ENCODE assay signal across 12 cellular contexts in genomic region chr7:98423043-98423442, GRCh38. TPM values are rescaled to one million over a fixed set of nuclear protein-coding genes. Genes with fewer than 3 reads are reported as not detected.
DNase-seq lines count a peak whose midpoint lies in the region; ATAC-seq, FAIRE-seq and TF ChIP-seq lines count a peak whose summit lies in the region.
"Had no signal": no experiment of that assay in that cellular context is flagged by ENCODE, and none has a peak within 500 bp of the region (broad histone marks: within the 10 kb centered on the region; RNA-seq: fewer than 3 reads in every experiment).

No MANE protein-coding gene starts in this region.

- no peak overlapping the region for H3K4ac ChIP-seq in H1 (replicated peaks; ENCODE audit: insufficient read length, low read depth, low read length)

- H3K9me3 Mint-ChIP-seq in HFFc6, result no peaks in the 10 kb centered on the region
- no peaks in the 10 kb centered on the region for H3K9me3 Mint-ChIP-seq in T-cell

- TF ChIP-seq POLR2A in H1 (IDR thresholded peaks at IDR 0.05; ENCODE audit: control extremely low read depth in 1 of 2, low read depth in 2 of 2, low read length in 2 of 2), result no peak

- no peak for FAIRE-seq in H1 (lab: Jason Lieb, UNC)

- H3K4me1 ChIP-seq in H1 (replicated peaks in 1 of 4; ENCODE audit: control insufficient read depth in 3 of 4, insufficient read depth in 4 of 4, low read length in 3 of 4), result no peaks in the 10 kb centered on the region
- H3K4me1 ChIP-seq: lower lobe of right lung had no signal

- H4K91ac ChIP-seq in H1 (replicated peaks; ENCODE audit: insufficient read length, low read length), result no peak overlapping the region

- no peak overlapping the region for H3K56ac ChIP-seq in H1 (replicated peaks; ENCODE audit: insufficient read length, low read depth, low read length)

- 85% methylated on average over 1 of the region's 2 CpGs; no CpG with 5 or more reads in 1 of the 2 experiments for WGBS in H1 (ENCODE audit: extremely low coverage in 1 of 2, insufficient coverage in 1 of 2, insufficient read length in 1 of 2, insufficient replicate concordance in 2 of 2, low coverage in 1 of 2, low lambda C conversion rate in 2 of 2, missing lambda C conversion rate in 1 of 2), 2 experiments

- peak; percentile 69 for DNase-seq in Daoy (ENCODE audit: low read depth)
- peak; percentile 36 for DNase-seq in HFFc6
- peak; percentile 8 for DNase-seq in NOMO-1 treated with dmso at 0.1 percent for 144 hours (lab: John Stamatoyannopoulos, UW; ENCODE audit: unreplicated experiment)
- DNase-seq in H1 (ENCODE audit: low read depth in 1 of 2, low spot score in 2 of 2), result no peak
- no peak for DNase-seq in D341Med (ENCODE audit: low spot score)
- no peak for DNase-seq in T-cell
- no peak for DNase-seq in retina
- DNase-seq in UCSD-AML1 (lab: John Stamatoyannopoulos, UW; ENCODE audit: unreplicated experiment), result no peak
- DNase-seq: head of caudate nucleus; lower lobe of right lung; ovary; stimulated activated naive B cell treated with anti-CD40 and anti-IgM and Interleukin-4, amounts not matched to agents 10 μg/mL and 1 μg/mL and 100 μg/mL, for 72 hours had no signal

- H3K4me3 ChIP-seq in H1 (ENCODE audit: extremely low read depth in 1 of 4, insufficient read depth in 2 of 4, low read depth in 3 of 4, low read length in 4 of 4), result no peak overlapping the region
- H3K4me3 ChIP-seq: lower lobe of right lung, ovary had no signal

- no peak overlapping the region for H4K8ac ChIP-seq in H1 (ENCODE audit: extremely low read depth, insufficient read depth, low read length)

- POLR2A ChIA-PET in H1 (lab: Charles Lee; ENCODE audit: partially characterized antibody) (no interaction called here), T-cell (lab: Charles Lee) (interaction anchor here in 1 of 2 donors (0.6 kb wide), 1 partner anchor 313 kb away, joined by 4 read pairs; no protein-coding TSS in a partner anchor)

- H4K20me1 ChIP-seq in H1 (replicated peaks in 1 of 2; ENCODE audit: control insufficient read depth in 1 of 2, insufficient read depth in 2 of 2, low read length in 2 of 2), result no peaks in the 10 kb centered on the region

- no peak overlapping the region for H3K23ac ChIP-seq in H1 (ENCODE audit: insufficient read length)

- H3K79me1 ChIP-seq in H1 (ENCODE audit: low read depth, low read length), result no peaks in the 10 kb centered on the region

- H3K27ac ChIP-seq in H1 (ENCODE audit: low read depth, low read length), result no peak overlapping the region
- H3K27ac ChIP-seq: lower lobe of right lung, ovary had no signal

- no peak for ATAC-seq in T-cell (replicated peaks in 1 of 4)
- ATAC-seq: lower lobe of right lung had no signal

- no peak overlapping the region for H2BK15ac ChIP-seq in H1 (ENCODE audit: low read length)

- H3K18ac ChIP-seq in H1 (ENCODE audit: extremely low read depth, low read length), result no peak overlapping the region

- H3K36me3 Mint-ChIP-seq in HFFc6 (ENCODE audit: low read depth) (peaks cover 5% of the 10 kb centered on the region), T-cell (no peaks in the 10 kb centered on the region)
- H3K36me3 Mint-ChIP-seq: stimulated activated naive B cell treated with anti-CD40 and anti-IgM and Interleukin-4, amounts not matched to agents 10 μg/mL and 1 μg/mL and 100 μg/mL, for 72 hours had no signal

- peaks cover 21% of the 10 kb centered on the region for H3K4me1 Mint-ChIP-seq in HFFc6 (ENCODE audit: low read depth)
- peaks cover 0 to 4% (median 3%) of the 10 kb centered on the region in 3 donors for H3K4me1 Mint-ChIP-seq in T-cell

- H3K27me3 Mint-ChIP-seq in HFFc6 (ENCODE audit: insufficient read depth) (peaks cover 3% of the 10 kb centered on the region), T-cell (peaks cover 16 to 25% of the 10 kb centered on the region in 2 donors)

- no peaks in the 10 kb centered on the region for H3K9me3 ChIP-seq in H1 (ENCODE audit: insufficient read depth in 2 of 2, low read depth in 1 of 2, low read length in 1 of 2)
- H3K9me3 ChIP-seq: lower lobe of right lung, ovary had no signal

- H2BK5ac ChIP-seq in H1 (ENCODE audit: low read depth, low read length), result no peak overlapping the region

- H3K36me3 ChIP-seq in H1 (ENCODE audit: control insufficient read depth in 2 of 4, insufficient read depth in 4 of 4, low read length in 3 of 4), result no peaks in the 10 kb centered on the region
- H3K36me3 ChIP-seq: lower lobe of right lung, ovary had no signal

- H3K23me2 ChIP-seq in H1 (ENCODE audit: low read depth, low read length), result no peaks in the 10 kb centered on the region

- TF ChIP-seq RAD21 in H1 (IDR thresholded peaks at IDR 0.05 in 1 of 2, conservative IDR thresholded peaks at IDR 0.05 in 1 of 2; ENCODE audit: low read depth in 2 of 2, low read length in 2 of 2), result no peak

- H2BK12ac ChIP-seq in H1 (ENCODE audit: low read depth, low read length), result no peak overlapping the region

- no peaks in the 10 kb centered on the region for H3K79me2 ChIP-seq in H1 (ENCODE audit: control insufficient read depth in 1 of 2, insufficient read depth in 2 of 2, low read length in 2 of 2)

- no peak for TF ChIP-seq CTCF in HFFc6 (IDR thresholded peaks at IDR 0.05)
- no peak for TF ChIP-seq CTCF in H1 (IDR thresholded peaks at IDR 0.05; ENCODE audit: control extremely low read depth in 1 of 3, insufficient read depth in 1 of 3, low read depth in 1 of 3, low read length in 3 of 3)

- peaks cover 0 to 2% (median 0%) of the 10 kb centered on the region in 4 experiments; a peak in 1 of 7 replicates for H3K27me3 ChIP-seq in H1 (replicated peaks in 1 of 4; ENCODE audit: control insufficient read depth in 3 of 4, extremely low read depth in 1 of 4, insufficient read depth in 3 of 4, low read length in 3 of 4)
- H3K27me3 ChIP-seq: ovary had no signal

- no peak overlapping the region for H3K9ac ChIP-seq in H1 (replicated peaks in 1 of 4; ENCODE audit: extremely low read depth in 1 of 4, low read depth in 3 of 4, low read length in 3 of 4)

- no peak overlapping the region for H3K4me3 Mint-ChIP-seq in HFFc6
- H3K4me3 Mint-ChIP-seq in T-cell, result no peak overlapping the region
- H3K4me3 Mint-ChIP-seq: stimulated activated naive B cell treated with anti-CD40 and anti-IgM and Interleukin-4, amounts not matched to agents 10 μg/mL and 1 μg/mL and 100 μg/mL, for 72 hours had no signal

- no peak overlapping the region for H3K14ac ChIP-seq in H1 (ENCODE audit: insufficient read length)

- CTCF ChIA-PET in H1 (lab: Charles Lee; ENCODE audit: partially characterized antibody), result interaction anchor here (0.6 to 20.6 kb wide), 7 partner anchors 8 to 427 kb away, joined by 3 to 365 read pairs (median 3); no protein-coding TSS in a partner anchor
- CTCF ChIA-PET in T-cell (lab: Charles Lee), result interaction anchor here (0.5 to 0.9 kb wide), 3 partner anchors 309 to 427 kb away, joined by 3 read pairs; no protein-coding TSS in a partner anchor

- H4K5ac ChIP-seq in H1 (ENCODE audit: insufficient read length, low read depth, low read length), result no peak overlapping the region

- peak overlapping the region; percentile 7; the same call in 1 of the 2 replicates for H3K27ac Mint-ChIP-seq in HFFc6
- H3K27ac Mint-ChIP-seq in T-cell, result no peak overlapping the region
- H3K27ac Mint-ChIP-seq: stimulated activated naive B cell treated with anti-CD40 and anti-IgM and Interleukin-4, amounts not matched to agents 10 μg/mL and 1 μg/mL and 100 μg/mL, for 72 hours had no signal

- no peak overlapping the region for H2AK5ac ChIP-seq in H1 (ENCODE audit: low read depth, low read length)

- H2BK120ac ChIP-seq in H1 (replicated peaks; ENCODE audit: low read depth, low read length), result no peak overlapping the region

- no peak overlapping the region for H2BK20ac ChIP-seq in H1 (ENCODE audit: low read length)

- TF ChIP-seq EP300 in H1 (IDR thresholded peaks at IDR 0.05; ENCODE audit: borderline replicate concordance in 1 of 2, low read depth in 2 of 2, low read length in 2 of 2), result no peak

- no peak overlapping the region for H2AFZ ChIP-seq in H1 (ENCODE audit: low read length)

- H3K4me2 ChIP-seq in H1 (ENCODE audit: insufficient read depth in 1 of 2, low read depth in 2 of 2, low read length in 2 of 2), result no peak overlapping the region

TF ChIP-seq in H1, 55 proteins besides CTCF, POLR2A, EP300 and RAD21:
- TF ChIP-seq GTF2F1 (IDR thresholded peaks at IDR 0.05; ENCODE audit: borderline replicate concordance, low read depth, low read length), result no peak
- no peak for TF ChIP-seq SUZ12 (IDR thresholded peaks at IDR 0.05; ENCODE audit: low read length)
- no peak for TF ChIP-seq ASH2L (IDR thresholded peaks at IDR 0.05; ENCODE audit: low read length)
- TF ChIP-seq KDM4A (IDR thresholded peaks at IDR 0.05; ENCODE audit: low read depth, low read length, severe bottlenecking), result no peak
- TF ChIP-seq HDAC2 (IDR thresholded peaks at IDR 0.05; ENCODE audit: borderline replicate concordance in 1 of 2, low read depth in 2 of 2, low read length in 2 of 2), result no peak
- TF ChIP-seq ATF3 (IDR thresholded peaks at IDR 0.05; ENCODE audit: insufficient read depth, low read depth, low read length), result 0 out of 2 replicates have a peak, but pooled peaks have one; percentile 17

RNA-seq across cellular contexts. Expression of gene BAIAP2L1, which starts 22.2 kb away (rescaled TPM):
- total RNA-seq in Daoy (2014; rRNA removed; shearing (Covaris generic)), result 11.1 and 14.3 TPM in 2 replicates
- total RNA-seq in HFFc6 (2021; fragmentation: NEBNext Ultra II Directional; extraction: Animal tissue kit (Norgen Biotek cat#: 25700)), result 10 to 100 TPM; 12.9 to 17.5 (median 14.2) TPM
- total RNA-seq in H1 (2021; fragmentation: NEBNext Ultra II Directional; extraction: Animal tissue kit (Norgen Biotek cat#: 25700)), result 42.0 and 42.9 TPM in 2 replicates
- polyA plus RNA-seq in H1 (2011; rRNA removed), result 19.2 and 24.7 TPM in 2 replicates
- polyA plus RNA-seq in H1 (2011; cell fraction: cytosol; rRNA removed), result 32.1 TPM
- 38.1 TPM for polyA plus RNA-seq in H1 (2011; cell fraction: nucleus; rRNA removed)
- 29.5 to 32.8 TPM (median 30.9 TPM) in 4 replicates for polyA plus RNA-seq in H1 (2012, experiment 1 of 2)
- polyA plus RNA-seq in H1 (2012, experiment 2 of 2), result 15.6 TPM
- 22.3 TPM for polyA plus RNA-seq in H1 (2013, experiment 1 of 2)
- polyA plus RNA-seq in H1 (2013, experiment 2 of 2), result 21.9 TPM
- polyA minus RNA-seq in H1 (2011; rRNA and poly(A)+ RNA removed), result 26.8 and 27.1 TPM in 2 replicates
- 19.4 TPM for polyA minus RNA-seq in H1 (2011; cell fraction: cytosol; rRNA and poly(A)+ RNA removed)
- polyA minus RNA-seq in H1 (2011; cell fraction: nucleus; rRNA and poly(A)+ RNA removed), result 24.1 TPM
- 1 to 10 TPM in 4 of 5 donors, under 1 TPM in 1; 0.92 to 2.6 (median 1.5) TPM for total RNA-seq in T-cell

Comparison
In these comparisons a context has a peak if more than half of its experiments do, and no peak if none do; other contexts are left out.
1. DNase-seq: peak in Daoy (single experiment), HFFc6 (single experiment) and NOMO-1 treated with dmso at 0.1 percent for 144 hours (single experiment); none in H1 (0 of 2), D341Med (single experiment), T-cell (0 of 34), retina (single experiment) and UCSD-AML1 (single experiment).